16 cellular contexts compared by ENCODE assay signal in the genomic region with DNA sequence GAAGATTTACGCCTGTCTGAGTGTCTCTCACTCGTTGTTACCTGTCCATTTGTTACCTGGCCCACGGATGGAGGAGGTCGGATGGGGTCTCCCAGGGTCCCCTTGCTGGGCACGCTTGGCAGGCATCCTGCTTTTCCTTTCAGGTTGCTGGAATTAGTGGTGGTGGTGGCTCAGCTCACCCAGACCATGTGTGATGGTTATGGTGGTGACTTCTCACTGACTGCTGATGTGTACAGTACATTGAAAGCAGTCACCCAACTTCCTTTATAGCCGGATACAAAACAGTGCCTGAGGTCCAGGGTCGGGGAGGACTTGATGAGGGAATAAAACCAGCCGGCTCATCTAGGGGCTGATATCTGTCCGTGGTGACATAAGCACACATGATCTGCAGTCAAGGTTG. TPM values are rescaled to one million over a fixed set of nuclear protein-coding genes. Genes with fewer than 3 reads are reported as not detected.
DNase-seq lines count a peak whose midpoint lies in the region; ATAC-seq and TF ChIP-seq lines count a peak whose summit lies in the region.
"Had no signal": no experiment of that assay in that cellular context is flagged by ENCODE, and none has a peak within 500 bp of the region (broad histone marks: within the 10 kb centered on the region; RNA-seq: fewer than 3 reads in every experiment).

No MANE protein-coding gene starts in this region.

- DNase-seq in activated CD8-positive, alpha-beta memory T cell treated with anti-CD3 and anti-CD28 coated beads, Interleukin-2, amount 10 ng/mL, durations not matched to agents 7 days and 5 days = peak; percentile 65
- DNase-seq in activated CD8-positive, alpha-beta memory T cell treated with anti-CD3 and anti-CD28 coated beads, Interleukin-2, amount 50 U/mL, for 48 hours = no peak
- peak; percentile 33 for DNase-seq in NCI-H69 (lab: John Stamatoyannopoulos, UW)
- no peak for DNase-seq in central memory CD8-positive, alpha-beta T cell (ENCODE audit: low spot score in 2 of 2)
- no peak for DNase-seq in stimulated activated CD4-positive, alpha-beta T cell treated with anti-CD3 and anti-CD28 coated beads, Interleukin-4, amount 100 ng/mL, for 1 hour
- DNase-seq: HFFc6, left colon, ovary, SHP77, tibial artery had no signal

- CTCF ChIA-PET in activated CD8-positive, alpha-beta memory T cell treated with anti-CD3 and anti-CD28 coated beads, Interleukin-2, amount 10 ng/mL, durations not matched to agents 7 days and 5 days (lab: Charles Lee) = interaction anchor here (0.8 to 2.2 kb wide), 8 partner anchors 9 to 105 kb away, joined by 3 to 9 read pairs (median 3); no protein-coding TSS in a partner anchor

- peak; percentile 69 for ATAC-seq in activated CD8-positive, alpha-beta memory T cell treated with anti-CD3 and anti-CD28 coated beads, Interleukin-2, amount 10 ng/mL, durations not matched to agents 7 days and 5 days
- peak; percentile 66 for ATAC-seq in central memory CD8-positive, alpha-beta T cell (replicated peaks; ENCODE audit: extremely low read depth, poor library complexity, severe bottlenecking)
- no peak for ATAC-seq in HG02610 (IDR thresholded peaks at IDR 0.05; ENCODE audit: unreplicated experiment)
- no peak for ATAC-seq in GM18517 (IDR thresholded peaks at IDR 0.05; ENCODE audit: unreplicated experiment)
- ATAC-seq: left colon had no signal

- no peak overlapping the region for H3K4me3 ChIP-seq in neutrophil (ENCODE audit: low read depth in 1 of 2, low read length in 1 of 2)
- H3K4me3 ChIP-seq: hepatocyte, ovary, tibial artery had no signal

- H3K9me3 Mint-ChIP-seq in activated CD8-positive, alpha-beta memory T cell treated with anti-CD3 and anti-CD28 coated beads, Interleukin-2, amount 10 ng/mL, durations not matched to agents 7 days and 5 days (ENCODE audit: low read depth) = no peaks in the 10 kb centered on the region
- no peaks in the 10 kb centered on the region for H3K9me3 Mint-ChIP-seq in central memory CD8-positive, alpha-beta T cell
- H3K9me3 Mint-ChIP-seq: HFFc6 had no signal

- no peaks in the 10 kb centered on the region for H3K27me3 Mint-ChIP-seq in activated CD8-positive, alpha-beta memory T cell treated with anti-CD3 and anti-CD28 coated beads, Interleukin-2, amount 10 ng/mL, durations not matched to agents 7 days and 5 days
- H3K27me3 Mint-ChIP-seq in central memory CD8-positive, alpha-beta T cell = no peaks in the 10 kb centered on the region

- H3K27ac Mint-ChIP-seq in activated CD8-positive, alpha-beta memory T cell treated with anti-CD3 and anti-CD28 coated beads, Interleukin-2, amount 10 ng/mL, durations not matched to agents 7 days and 5 days = peak overlapping the region; percentile 61
- peak overlapping the region; percentile 85 for H3K27ac Mint-ChIP-seq in central memory CD8-positive, alpha-beta T cell (ENCODE audit: low read depth)

- H3K27me3 ChIP-seq in neutrophil = no peaks in the 10 kb centered on the region
- H3K27me3 ChIP-seq: hepatocyte, ovary, tibial artery had no signal

- peak overlapping the region; percentile 19 for H3K27ac ChIP-seq in neutrophil
- H3K27ac ChIP-seq: epithelial cell of prostate, ovary, VCaP had no signal

- H3K4me1 Mint-ChIP-seq in activated CD8-positive, alpha-beta memory T cell treated with anti-CD3 and anti-CD28 coated beads, Interleukin-2, amount 10 ng/mL, durations not matched to agents 7 days and 5 days = peaks cover 87% of the 10 kb centered on the region
- peaks cover 93% of the 10 kb centered on the region for H3K4me1 Mint-ChIP-seq in central memory CD8-positive, alpha-beta T cell

- no peaks in the 10 kb centered on the region for H3K36me3 ChIP-seq in neutrophil
- H3K36me3 ChIP-seq: ovary, tibial artery had no signal

- no peak for TF ChIP-seq CTCF in neutrophil (IDR thresholded peaks at IDR 0.05)

- peaks cover 2% of the 10 kb centered on the region for H3K36me3 Mint-ChIP-seq in activated CD8-positive, alpha-beta memory T cell treated with anti-CD3 and anti-CD28 coated beads, Interleukin-2, amount 10 ng/mL, durations not matched to agents 7 days and 5 days
- peaks cover 20% of the 10 kb centered on the region for H3K36me3 Mint-ChIP-seq in central memory CD8-positive, alpha-beta T cell (ENCODE audit: insufficient read depth)

- H3K4me3 Mint-ChIP-seq in activated CD8-positive, alpha-beta memory T cell treated with anti-CD3 and anti-CD28 coated beads, Interleukin-2, amount 10 ng/mL, durations not matched to agents 7 days and 5 days = no peak overlapping the region
- H3K4me3 Mint-ChIP-seq in central memory CD8-positive, alpha-beta T cell = peak overlapping the region; percentile 53
- H3K4me3 Mint-ChIP-seq: HFFc6 had no signal

- peaks cover 88 to 97% of the 10 kb centered on the region in 2 experiments for H3K4me1 ChIP-seq in neutrophil (ENCODE audit: control insufficient read depth in 1 of 2, insufficient read depth in 1 of 2, low read depth in 1 of 2, low read length in 1 of 2)

- no peaks in the 10 kb centered on the region for H3K9me3 ChIP-seq in neutrophil
- H3K9me3 ChIP-seq: ovary, tibial artery had no signal

RNA-seq across cellular contexts. Expression of a gene that starts 19.5 kb away (rescaled TPM):
- 10 to 100 TPM; 85.7 to 93.8 TPM for total RNA-seq in activated CD8-positive, alpha-beta memory T cell treated with anti-CD3 and anti-CD28 coated beads, Interleukin-2, amount 10 ng/mL, durations not matched to agents 7 days and 5 days

Comparison
In these comparisons a context has a peak if more than half of its experiments do, and no peak if none do; other contexts are left out.
1. DNase-seq: peak in activated CD8-positive, alpha-beta memory T cell treated with anti-CD3 and anti-CD28 coated beads, Interleukin-2, amount 10 ng/mL, durations not matched to agents 7 days and 5 days (single experiment) and NCI-H69 (single experiment); none in activated CD8-positive, alpha-beta memory T cell treated with anti-CD3 and anti-CD28 coated beads, Interleukin-2, amount 50 U/mL, for 48 hours (single experiment), central memory CD8-positive, alpha-beta T cell (0 of 2) and stimulated activated CD4-positive, alpha-beta T cell treated with anti-CD3 and anti-CD28 coated beads, Interleukin-4, amount 100 ng/mL, for 1 hour (single experiment).
2. ATAC-seq: peak in activated CD8-positive, alpha-beta memory T cell treated with anti-CD3 and anti-CD28 coated beads, Interleukin-2, amount 10 ng/mL, durations not matched to agents 7 days and 5 days (single experiment) and central memory CD8-positive, alpha-beta T cell (single experiment); none in HG02610 (single experiment) and GM18517 (single experiment).